Comparison of ENCODE assay signal across 35 cellular contexts in genomic region chr16:27863377-27863776, GRCh38.
DNase-seq lines count a peak whose midpoint lies in the region; ATAC-seq, FAIRE-seq and TF ChIP-seq lines count a peak whose summit lies in the region.
"Had no signal": no experiment of that assay in that cellular context is flagged by ENCODE, and none has a peak within 500 bp of the region (broad histone marks: within the 10 kb centered on the region; RNA-seq: fewer than 3 reads in every experiment).

No MANE protein-coding gene starts in this region.

- H3K79me1 ChIP-seq in IMR-90 (ENCODE audit: low read depth in 1 of 2, low read length in 2 of 2), result no peaks in the 10 kb centered on the region

- dilution Hi-C loops in IMR-90 (cut with HindIII; ENCODE audit: low sequenced_read_pairs, unreplicated experiment), result no loop called here

- in situ Hi-C loops in IMR-90 (cut with MboI; ENCODE audit: low sequenced_read_pairs), result no loop called here
- in situ Hi-C loops in K562 (cut with MboI), result no loop called here

- H2BK20ac ChIP-seq in IMR-90 (ENCODE audit: low read depth, low read length), result no peak overlapping the region

- H2BK120ac ChIP-seq in IMR-90 (ENCODE audit: low read depth, low read length), result no peak overlapping the region

- FAIRE-seq in K562 (lab: Jason Lieb, UNC), result no peak
- FAIRE-seq: A204.1, A549, D721Med had no signal

- no peaks in the 10 kb centered on the region for H3K79me2 ChIP-seq in K562 (ENCODE audit: control insufficient read depth, insufficient read depth, low read length)

- H3K4me3 ChIP-seq in HEK293 (ENCODE audit: low read depth, low read length), result no peak overlapping the region
- H3K4me3 ChIP-seq in IMR-90 (ENCODE audit: insufficient read depth, low read depth, low read length), result no peak overlapping the region
- peak overlapping the region; percentile 27 for H3K4me3 ChIP-seq in adipocyte (ENCODE audit: low read length)
- H3K4me3 ChIP-seq in K562, result no peak overlapping the region
- H3K4me3 ChIP-seq in upper lobe of right lung, result no peak overlapping the region
- H3K4me3 ChIP-seq: A549; BLaER1; BLaER1 treated with 17β-estradiol and CSF1 and Interleukin-3, amounts not matched to agents 10 nM and 100 nM had no signal

- no peak for ATAC-seq in IMR-90 (ENCODE audit: low read depth)
- no peak for ATAC-seq in K562
- ATAC-seq in upper lobe of right lung, result no peak
- ATAC-seq: A549; CD8-positive, alpha-beta T cell had no signal

- H3K23ac ChIP-seq in IMR-90 (ENCODE audit: low read depth, low read length), result no peak overlapping the region

- no peak overlapping the region for H3K14ac ChIP-seq in IMR-90 (replicated peaks; ENCODE audit: low read depth, low read length)

- no peak overlapping the region for H3K4me2 ChIP-seq in IMR-90 (ENCODE audit: low read depth, low read length)
- H3K4me2 ChIP-seq in K562 (ENCODE audit: insufficient read depth, low read length), result no peak overlapping the region
- H3K4me2 ChIP-seq: A549; BLaER1; BLaER1 treated with 17β-estradiol and CSF1 and Interleukin-3, amounts not matched to agents 10 nM and 100 nM had no signal

- H2AFZ ChIP-seq in IMR-90 (replicated peaks; ENCODE audit: low read length, poor library complexity) (no peak overlapping the region), K562 (ENCODE audit: low read depth, low read length) (no peak overlapping the region)

- 0% methylated on average over 1 of the region's 1 CpG; no CpG with 5 or more reads in 1 of the 2 experiments for WGBS in IMR-90 (ENCODE audit: extremely low coverage in 2 of 2, insufficient read length in 1 of 2), 2 experiments
- WGBS in K562 (ENCODE audit: insufficient coverage, low coverage, missing lambda C conversion rate), result 0% methylated on average over 1 of the region's 1 CpG

- no peak overlapping the region for H3K4ac ChIP-seq in IMR-90 (ENCODE audit: low read depth, low read length)

- H2AK9ac ChIP-seq in IMR-90 (replicated peaks; ENCODE audit: low read depth, low read length, poor library complexity), result peak overlapping the region; percentile 15

- H3K9me3 ChIP-seq in HEK293 (ENCODE audit: control insufficient read depth, insufficient read depth, low read depth, low read length), result no peaks in the 10 kb centered on the region
- peaks cover 9% of the 10 kb centered on the region for H3K9me3 ChIP-seq in IMR-90 (ENCODE audit: control insufficient read depth, insufficient read depth, low read length)
- H3K9me3 ChIP-seq in adipocyte (ENCODE audit: control insufficient read depth, low read length), result peaks cover 36% of the 10 kb centered on the region
- peaks cover 6% of the 10 kb centered on the region; the same call in 1 of the 2 replicates for H3K9me3 ChIP-seq in K562 (replicated peaks; ENCODE audit: control insufficient read depth, insufficient read depth, low read depth, low read length)
- H3K9me3 ChIP-seq in upper lobe of right lung, result no peaks in the 10 kb centered on the region
- H3K9me3 ChIP-seq: BE2C had no signal

- POLR2A ChIA-PET in HEK293 (lab: Yijun Ruan, JAX) (no interaction called here), IMR-90 (lab: Charles Lee; ENCODE audit: unreplicated experiment) (no interaction called here), K562 (lab: Yijun Ruan, JAX) (interaction anchor here (1.1 kb wide), 1 partner anchor 12 kb away, joined by 3 read pairs; no protein-coding TSS in a partner anchor)

- H2BK5ac ChIP-seq in IMR-90 (ENCODE audit: low read depth, low read length, poor library complexity, severe bottlenecking), result no peak overlapping the region

- CTCF ChIA-PET in HEK293 (lab: Yijun Ruan, JAX), result interaction anchor here (0.8 to 2.4 kb wide), 3 partner anchors 29 to 354 kb away, joined by 3 to 9 read pairs (median 4); no protein-coding TSS in a partner anchor
- CTCF ChIA-PET in IMR-90 (lab: Yijun Ruan, JAX), result no interaction called here
- CTCF ChIA-PET in K562 (lab: Yijun Ruan, JAX; ENCODE audit: low intra/inter-chr PET ratio), result no interaction called here

- H3K36me3 ChIP-seq in HEK293 (ENCODE audit: control insufficient read depth in 2 of 2, insufficient read depth in 1 of 2, low read length in 2 of 2), result no peaks in the 10 kb centered on the region
- H3K36me3 ChIP-seq in IMR-90 (ENCODE audit: control insufficient read depth, insufficient read depth, low read length), result no peaks in the 10 kb centered on the region
- no peaks in the 10 kb centered on the region for H3K36me3 ChIP-seq in adipocyte (ENCODE audit: control insufficient read depth, insufficient read depth, low read length, severe bottlenecking)
- no peaks in the 10 kb centered on the region for H3K36me3 ChIP-seq in K562 (ENCODE audit: control insufficient read depth, insufficient read depth, low read length)
- no peaks in the 10 kb centered on the region for H3K36me3 ChIP-seq in upper lobe of right lung
- H3K36me3 ChIP-seq: BE2C; BLaER1; BLaER1 treated with 17β-estradiol and CSF1 and Interleukin-3, amounts not matched to agents 10 nM and 100 nM had no signal

- H2AK5ac ChIP-seq in IMR-90 (ENCODE audit: low read depth, low read length), result no peak overlapping the region

- H3K56ac ChIP-seq in IMR-90 (ENCODE audit: extremely low read depth, insufficient read depth, low read length), result no peak overlapping the region

- DNase-seq in IMR-90 (no peak), adipocyte (ENCODE audit: low read depth) (no peak), K562 (ENCODE audit: extremely low read depth in 1 of 4, low spot score in 3 of 4) (no peak), upper lobe of right lung (no peak), SK-N-DZ (ENCODE audit: low spot score) (no peak), cerebellar nuclear complex (lab: John Stamatoyannopoulos, UW) (no peak)
- no peak for DNase-seq in stimulated activated CD4-positive, alpha-beta T cell treated with anti-CD3 and anti-CD28 coated beads, Interleukin-15, amount 100 ng/mL, for 24 hours
- DNase-seq: 8988T; ACHN; AML-193; BE2C; C1 segment of cervical spinal cord; Caco-2; Calu3; CD4-positive, alpha-beta memory T cell; CD4-positive, alpha-beta T cell; CD4-positive, CD25-positive, alpha-beta regulatory T cell; CD8-positive, alpha-beta memory T cell; CD8-positive, alpha-beta T cell; COR-L47; DMS 273 treated with DMSO at 0.1 percent for 48 hours; DMS153; DMS53; DMS79; DMS79 treated with DMSO at 0.1 percent for 48 hours; DND-41; EL had no signal

- TF ChIP-seq EP300 in K562 (IDR thresholded peaks at IDR 0.05; ENCODE audit: low read length), result no peak

- intact Hi-C loops in IMR-90 (cut with micrococcal nuclease) (no loop called here), K562 (cut with micrococcal nuclease) (no loop called here), upper lobe of right lung (cut with DNase I) (no loop called here)

- no peak overlapping the region for H3K18ac ChIP-seq in IMR-90 (ENCODE audit: low read depth, low read length)

- no TSS peak for BruUV-seq in IMR-90 (replicated peaks; lab: Mats Ljungman, UMichigan)
- BruUV-seq in K562 (replicated peaks; lab: Mats Ljungman, UMichigan), result no TSS peak

- H3K9ac ChIP-seq in IMR-90 (ENCODE audit: low read depth, low read length), result no peak overlapping the region
- H3K9ac ChIP-seq in adipocyte (ENCODE audit: low read length), result no peak overlapping the region
- no peak overlapping the region for H3K9ac ChIP-seq in K562 (ENCODE audit: insufficient read depth in 1 of 2, low read depth in 2 of 2, low read length in 2 of 2)
- H3K9ac ChIP-seq: BLaER1; BLaER1 treated with 17β-estradiol and CSF1 and Interleukin-3, amounts not matched to agents 10 nM and 100 nM had no signal

- H3K9me1 ChIP-seq in IMR-90 (ENCODE audit: insufficient read depth, low read length), result no peaks in the 10 kb centered on the region
- no peaks in the 10 kb centered on the region for H3K9me1 ChIP-seq in K562 (ENCODE audit: control insufficient read depth, insufficient read depth, low read length)

- H4K20me1 ChIP-seq in IMR-90 (ENCODE audit: insufficient read depth, low read length) (no peaks in the 10 kb centered on the region), K562 (replicated peaks; ENCODE audit: control insufficient read depth, insufficient read depth, low read length) (no peaks in the 10 kb centered on the region; the same call in 1 of the 2 replicates)
- H4K20me1 ChIP-seq: BLaER1; BLaER1 treated with 17β-estradiol and CSF1 and Interleukin-3, amounts not matched to agents 10 nM and 100 nM had no signal

- no peak overlapping the region for H4K91ac ChIP-seq in IMR-90 (ENCODE audit: insufficient read depth, low read depth, low read length)

- H3K27ac ChIP-seq in HEK293 (ENCODE audit: extremely low read depth, low read depth, low read length) (no peak overlapping the region), IMR-90 (ENCODE audit: insufficient read depth, low read length) (no peak overlapping the region), K562 (ENCODE audit: extremely low read depth, low read depth, low read length) (no peak overlapping the region), upper lobe of right lung (no peak overlapping the region)
- H3K27ac ChIP-seq: 22Rv1; A549; BLaER1; BLaER1 treated with 17β-estradiol and CSF1 and Interleukin-3, amounts not matched to agents 10 nM and 100 nM; C4-2B had no signal

- no peaks in the 10 kb centered on the region for H3K4me1 ChIP-seq in HEK293 (ENCODE audit: control insufficient read depth, insufficient read depth, low read length)
- H3K4me1 ChIP-seq in IMR-90 (ENCODE audit: control insufficient read depth, insufficient read depth, low read length), result no peaks in the 10 kb centered on the region
- no peaks in the 10 kb centered on the region for H3K4me1 ChIP-seq in adipocyte (ENCODE audit: control insufficient read depth, insufficient read depth, low read length)
- peaks cover 0 to 2% of the 10 kb centered on the region in 2 experiments; a peak in 1 of 5 replicates for H3K4me1 ChIP-seq in K562 (replicated peaks in 1 of 2; ENCODE audit: control insufficient read depth in 2 of 2, insufficient read depth in 2 of 2, low read length in 2 of 2)
- H3K4me1 ChIP-seq in upper lobe of right lung, result peaks cover 3% of the 10 kb centered on the region
- H3K4me1 ChIP-seq: A549; BE2C; BLaER1; BLaER1 treated with 17β-estradiol and CSF1 and Interleukin-3, amounts not matched to agents 10 nM and 100 nM; Caco-2 had no signal

- H4K5ac ChIP-seq in IMR-90 (ENCODE audit: low read depth, low read length), result no peak overlapping the region

- TF ChIP-seq CTCF in HEK293 (tag by site-specific recombination; IDR thresholded peaks at IDR 0.05) (no peak), IMR-90 (conservative IDR thresholded peaks at IDR 0.05; ENCODE audit: low read depth, low read length) (no peak), K562 (IDR thresholded peaks at IDR 0.05 in 2 of 3, conservative IDR thresholded peaks at IDR 0.05 in 1 of 3; ENCODE audit: insufficient read depth in 2 of 3, low read depth in 1 of 3, low read length in 3 of 3) (no peak), upper lobe of right lung (IDR thresholded peaks at IDR 0.05) (no peak)

- H4K8ac ChIP-seq in IMR-90 (ENCODE audit: low read depth in 2 of 2, low read length in 2 of 2), result no peak overlapping the region

- TF ChIP-seq RAD21 in IMR-90 (IDR thresholded peaks at IDR 0.05; ENCODE audit: low read length), result no peak
- TF ChIP-seq RAD21 in K562 (CRISPR knock-in tag; conservative IDR thresholded peaks at IDR 0.05 in 1 of 2, IDR thresholded peaks at IDR 0.05 in 1 of 2), result no peak

- TF ChIP-seq POLR2A in IMR-90 (IDR thresholded peaks at IDR 0.05; ENCODE audit: low read depth, low read length) (no peak), K562 (conservative IDR thresholded peaks at IDR 0.05) (no peak)

- H2BK15ac ChIP-seq in IMR-90 (ENCODE audit: low read depth, low read length), result no peak overlapping the region

- H3K27me3 ChIP-seq in IMR-90 (ENCODE audit: control insufficient read depth, insufficient read depth, low read length) (peaks cover 2% of the 10 kb centered on the region; the same call in 1 of the 2 replicates), adipocyte (replicated peaks; ENCODE audit: control insufficient read depth, insufficient read depth, low read length) (peaks cover under 1% of the 10 kb centered on the region), K562 (ENCODE audit: control insufficient read depth in 2 of 2, insufficient read depth in 2 of 2, low read length in 2 of 2) (0 out of 5 replicates have a peak, but pooled peaks cover 0 to 5% of the 10 kb centered on the region in 2 experiments), upper lobe of right lung (no peaks in the 10 kb centered on the region)
- H3K27me3 ChIP-seq: BE2C; BLaER1; BLaER1 treated with 17β-estradiol and CSF1 and Interleukin-3, amounts not matched to agents 10 nM and 100 nM had no signal

Comparison
In these comparisons a context has a peak if more than half of its experiments do, and no peak if none do; other contexts are left out.
1. Of the 44 proteins assayed by ChIP-seq in both K562 and HEK293: peak only in K562: none; only in HEK293: SETDB1; in both: none; in neither: 43.